Comparison of ENCODE assay signal across 9 cellular contexts in the genomic region with DNA sequence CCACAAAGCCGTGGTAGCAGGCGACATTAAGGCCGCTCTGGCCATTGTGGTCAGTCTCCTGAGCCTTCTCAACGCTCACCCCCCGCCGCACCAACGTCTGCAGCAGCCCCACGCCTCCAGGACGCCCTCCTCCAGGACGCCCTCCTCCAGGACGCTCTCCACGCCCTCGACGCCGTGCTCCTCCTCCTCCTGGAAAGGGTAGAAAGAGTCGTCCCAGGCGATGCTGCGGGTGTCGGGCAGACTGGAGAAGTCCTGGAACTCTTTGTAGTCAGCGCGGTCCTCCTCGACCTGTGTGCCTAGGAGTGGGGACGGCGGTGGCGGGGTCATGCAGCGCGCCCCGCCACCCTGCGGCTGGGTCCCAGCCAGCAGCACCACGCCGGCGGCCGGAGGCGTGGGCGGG. TPM values are rescaled to one million over a fixed set of nuclear protein-coding genes. Genes with fewer than 3 reads are reported as not detected.
"Had no signal": no experiment of that assay in that cellular context is flagged by ENCODE, and none has a peak within 500 bp of the region (broad histone marks: within the 10 kb centered on the region; RNA-seq: fewer than 3 reads in every experiment).

No MANE protein-coding gene starts in this region.

RNA-seq across cellular contexts. Expression of gene TRIM64B, which starts 13.1 kb away (rescaled TPM):
- total RNA-seq: LHCN-M2, MCF 10A, NCI-H460, OCI-LY7, PC-9, Right ventricle myocardium inferior, RPMI7951, SJSA1 had no signal
- polyA plus RNA-seq: SK-N-SH had no signal

RNA-seq across cellular contexts. Expression of gene TRIM49D1, which starts 56.8 kb away (rescaled TPM):
- total RNA-seq: LHCN-M2, MCF 10A, NCI-H460, OCI-LY7, PC-9, Right ventricle myocardium inferior, RPMI7951, SJSA1 had no signal
- polyA plus RNA-seq: SK-N-SH had no signal

RNA-seq across cellular contexts. Expression of gene TRIM49, which starts 56.8 kb away (rescaled TPM):
- total RNA-seq: LHCN-M2, MCF 10A, NCI-H460, OCI-LY7, PC-9, Right ventricle myocardium inferior, RPMI7951, SJSA1 had no signal
- polyA plus RNA-seq: SK-N-SH had no signal

RNA-seq across cellular contexts. Expression of gene TRIM49D2, which starts 58.6 kb away (rescaled TPM):
- total RNA-seq: LHCN-M2, MCF 10A, NCI-H460, OCI-LY7, PC-9, Right ventricle myocardium inferior, RPMI7951, SJSA1 had no signal
- polyA plus RNA-seq: SK-N-SH had no signal
